In genomic region chr3:128409621-128410581, GRCh38 we compare ENCODE assay signal across 1 cellular context.
TF ChIP-seq lines count a peak whose summit lies in the region.

No MANE protein-coding gene starts in this region.

TF ChIP-seq in K562, 482 proteins besides CTCF, POLR2A, EP300 and RAD21 (continued from another document and continues in another):
- no peak for TF ChIP-seq PATZ1 (CRISPR knock-in tag; IDR thresholded peaks at IDR 0.05; ENCODE audit: borderline replicate concordance)
- no peak for TF ChIP-seq ZNF778 (CRISPR knock-in tag; IDR thresholded peaks at IDR 0.05)
- no peak for TF ChIP-seq KAT2B (IDR thresholded peaks at IDR 0.05; ENCODE audit: low read depth, low read length)
- TF ChIP-seq, protein P1, sequence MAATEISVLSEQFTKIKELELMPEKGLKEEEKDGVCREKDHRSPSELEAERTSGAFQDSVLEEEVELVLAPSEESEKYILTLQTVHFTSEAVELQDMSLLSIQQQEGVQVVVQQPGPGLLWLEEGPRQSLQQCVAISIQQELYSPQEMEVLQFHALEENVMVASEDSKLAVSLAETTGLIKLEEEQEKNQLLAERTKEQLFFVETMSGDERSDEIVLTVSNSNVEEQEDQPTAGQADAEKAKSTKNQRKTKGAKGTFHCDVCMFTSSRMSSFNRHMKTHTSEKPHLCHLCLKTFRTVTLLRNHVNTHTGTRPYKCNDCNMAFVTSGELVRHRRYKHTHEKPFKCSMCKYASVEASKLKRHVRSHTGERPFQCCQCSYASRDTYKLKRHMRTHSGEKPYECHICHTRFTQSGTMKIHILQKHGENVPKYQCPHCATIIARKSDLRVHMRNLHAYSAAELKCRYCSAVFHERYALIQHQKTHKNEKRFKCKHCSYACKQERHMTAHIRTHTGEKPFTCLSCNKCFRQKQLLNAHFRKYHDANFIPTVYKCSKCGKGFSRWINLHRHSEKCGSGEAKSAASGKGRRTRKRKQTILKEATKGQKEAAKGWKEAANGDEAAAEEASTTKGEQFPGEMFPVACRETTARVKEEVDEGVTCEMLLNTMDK (IDR thresholded peaks at IDR 0.05; ENCODE audit: borderline replicate concordance, insufficient read depth, low read depth, low read length, poor library complexity, severe bottlenecking) = no peak
- 0 out of 2 replicates have a peak, but pooled peaks have one; percentile 42 for TF ChIP-seq KAT7 (CRISPR knock-in tag; IDR thresholded peaks at IDR 0.05; ENCODE audit: borderline replicate concordance)
- TF ChIP-seq JUND (IDR thresholded peaks at IDR 0.05; ENCODE audit: borderline replicate concordance, low read depth, low read length) = peak; percentile 32; the same call in 1 of the 2 replicates
- peak; percentile 43; the same call in 1 of the 3 replicates for TF ChIP-seq JUND (tag; IDR thresholded peaks at IDR 0.05; ENCODE audit: borderline replicate concordance, low read depth, low read length)
- TF ChIP-seq ETS2 (tag; IDR thresholded peaks at IDR 0.05; ENCODE audit: borderline replicate concordance, poor library complexity, severe bottlenecking) = no peak
- peak; percentile 50 for TF ChIP-seq MYC (IDR thresholded peaks at IDR 0.05; ENCODE audit: low read depth, low read length)
- TF ChIP-seq MYC (CRISPR knock-in tag; IDR thresholded peaks at IDR 0.05; ENCODE audit: borderline replicate concordance, low read depth) = no peak
- no peak for TF ChIP-seq ZBTB40 (IDR thresholded peaks at IDR 0.05)
- no peak for TF ChIP-seq ZBTB40 (CRISPR knock-in tag; IDR thresholded peaks at IDR 0.05)
- 0 out of 2 replicates have a peak, but pooled peaks have one; percentile 15 for TF ChIP-seq IRF9 (tag; IDR thresholded peaks at IDR 0.05)
- TF ChIP-seq ZBTB17 (CRISPR knock-in tag; IDR thresholded peaks at IDR 0.05) = 0 out of 2 replicates have a peak, but pooled peaks have one; percentile 36
- peak; percentile 53 for TF ChIP-seq POLR2B (IDR thresholded peaks at IDR 0.05; ENCODE audit: low read depth, partially characterized antibody)
- TF ChIP-seq MTA3 (IDR thresholded peaks at IDR 0.05; ENCODE audit: borderline replicate concordance) = no peak; the same call in 1 of the 2 replicates
- no peak for TF ChIP-seq TEAD4 (IDR thresholded peaks at IDR 0.05; ENCODE audit: low read length)
- TF ChIP-seq TEAD4 (CRISPR knock-in tag; IDR thresholded peaks at IDR 0.05; ENCODE audit: borderline replicate concordance) = no peak
- TF ChIP-seq HLTF (IDR thresholded peaks at IDR 0.05) = 0 out of 2 replicates have a peak, but pooled peaks have one; percentile 10
- TF ChIP-seq TGIF2 (CRISPR knock-in tag; IDR thresholded peaks at IDR 0.05) = no peak
- TF ChIP-seq SUPT5H (IDR thresholded peaks at IDR 0.05) = peak; percentile 67; the same call in 1 of the 2 replicates
- TF ChIP-seq EP400 (IDR thresholded peaks at IDR 0.05) = peak; percentile 39; the same call in 1 of the 2 replicates
- TF ChIP-seq SRF (CRISPR knock-in tag; IDR thresholded peaks at IDR 0.05) = peak in 1 of 2 experiments; percentile 25; a peak in 1 of 4 replicates
- no peak for TF ChIP-seq ZNF408 (CRISPR knock-in tag; IDR thresholded peaks at IDR 0.05; ENCODE audit: low read depth)
- TF ChIP-seq HMG20B (CRISPR knock-in tag; IDR thresholded peaks at IDR 0.05) = no peak
- no peak for TF ChIP-seq ILK (tag; IDR thresholded peaks at IDR 0.05; ENCODE audit: borderline replicate concordance, low read depth)
- no peak for TF ChIP-seq POU5F1 (IDR thresholded peaks at IDR 0.05; ENCODE audit: borderline replicate concordance, low read depth, low read length, partially characterized antibody)
- TF ChIP-seq KDM5B (IDR thresholded peaks at IDR 0.05; ENCODE audit: insufficient replicate concordance, low read depth, low read length) = peak; percentile 68
- no peak for TF ChIP-seq ZHX1 (conservative IDR thresholded peaks at IDR 0.05; ENCODE audit: low read length)
- no peak for TF ChIP-seq CHD1 (IDR thresholded peaks at IDR 0.05; ENCODE audit: low read length)
- TF ChIP-seq HCFC1 (IDR thresholded peaks at IDR 0.05; ENCODE audit: low read depth, low read length) = no peak
- TF ChIP-seq ATF4 (CRISPR knock-in tag; IDR thresholded peaks at IDR 0.05) = no peak
- no peak for TF ChIP-seq MCM2 (IDR thresholded peaks at IDR 0.05; ENCODE audit: low read depth)
- TF ChIP-seq ZNF324 (CRISPR knock-in tag; IDR thresholded peaks at IDR 0.05) = no peak
- TF ChIP-seq TRIM28 (IDR thresholded peaks at IDR 0.05) = no peak
- TF ChIP-seq, protein P2, sequence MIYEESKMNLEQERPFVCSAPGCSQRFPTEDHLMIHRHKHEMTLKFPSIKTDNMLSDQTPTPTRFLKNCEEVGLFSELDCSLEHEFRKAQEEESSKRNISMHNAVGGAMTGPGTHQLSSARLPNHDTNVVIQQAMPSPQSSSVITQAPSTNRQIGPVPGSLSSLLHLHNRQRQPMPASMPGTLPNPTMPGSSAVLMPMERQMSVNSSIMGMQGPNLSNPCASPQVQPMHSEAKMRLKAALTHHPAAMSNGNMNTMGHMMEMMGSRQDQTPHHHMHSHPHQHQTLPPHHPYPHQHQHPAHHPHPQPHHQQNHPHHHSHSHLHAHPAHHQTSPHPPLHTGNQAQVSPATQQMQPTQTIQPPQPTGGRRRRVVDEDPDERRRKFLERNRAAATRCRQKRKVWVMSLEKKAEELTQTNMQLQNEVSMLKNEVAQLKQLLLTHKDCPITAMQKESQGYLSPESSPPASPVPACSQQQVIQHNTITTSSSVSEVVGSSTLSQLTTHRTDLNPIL (CRISPR knock-in tag; IDR thresholded peaks at IDR 0.05) = no peak
- no peak for TF ChIP-seq NR2C2 (CRISPR knock-in tag; IDR thresholded peaks at IDR 0.05)
- TF ChIP-seq NR2C2 (tag; IDR thresholded peaks at IDR 0.05) = peak; percentile 56; the same call in 1 of the 2 replicates
- no peak for TF ChIP-seq SMAD3 (CRISPR knock-in tag; conservative IDR thresholded peaks at IDR 0.05)
- no peak for TF ChIP-seq MAFF (IDR thresholded peaks at IDR 0.05; ENCODE audit: low read length)
- no peak for TF ChIP-seq HEY1 (CRISPR knock-in tag; IDR thresholded peaks at IDR 0.05; ENCODE audit: borderline replicate concordance)
- TF ChIP-seq, protein P3, sequence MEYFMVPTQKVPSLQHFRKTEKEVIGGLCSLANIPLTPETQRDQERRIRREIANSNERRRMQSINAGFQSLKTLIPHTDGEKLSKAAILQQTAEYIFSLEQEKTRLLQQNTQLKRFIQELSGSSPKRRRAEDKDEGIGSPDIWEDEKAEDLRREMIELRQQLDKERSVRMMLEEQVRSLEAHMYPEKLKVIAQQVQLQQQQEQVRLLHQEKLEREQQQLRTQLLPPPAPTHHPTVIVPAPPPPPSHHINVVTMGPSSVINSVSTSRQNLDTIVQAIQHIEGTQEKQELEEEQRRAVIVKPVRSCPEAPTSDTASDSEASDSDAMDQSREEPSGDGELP (CRISPR knock-in tag; IDR thresholded peaks at IDR 0.05; ENCODE audit: borderline replicate concordance) = 0 out of 2 replicates have a peak, but pooled peaks have one; percentile 42
